In the genomic region with DNA sequence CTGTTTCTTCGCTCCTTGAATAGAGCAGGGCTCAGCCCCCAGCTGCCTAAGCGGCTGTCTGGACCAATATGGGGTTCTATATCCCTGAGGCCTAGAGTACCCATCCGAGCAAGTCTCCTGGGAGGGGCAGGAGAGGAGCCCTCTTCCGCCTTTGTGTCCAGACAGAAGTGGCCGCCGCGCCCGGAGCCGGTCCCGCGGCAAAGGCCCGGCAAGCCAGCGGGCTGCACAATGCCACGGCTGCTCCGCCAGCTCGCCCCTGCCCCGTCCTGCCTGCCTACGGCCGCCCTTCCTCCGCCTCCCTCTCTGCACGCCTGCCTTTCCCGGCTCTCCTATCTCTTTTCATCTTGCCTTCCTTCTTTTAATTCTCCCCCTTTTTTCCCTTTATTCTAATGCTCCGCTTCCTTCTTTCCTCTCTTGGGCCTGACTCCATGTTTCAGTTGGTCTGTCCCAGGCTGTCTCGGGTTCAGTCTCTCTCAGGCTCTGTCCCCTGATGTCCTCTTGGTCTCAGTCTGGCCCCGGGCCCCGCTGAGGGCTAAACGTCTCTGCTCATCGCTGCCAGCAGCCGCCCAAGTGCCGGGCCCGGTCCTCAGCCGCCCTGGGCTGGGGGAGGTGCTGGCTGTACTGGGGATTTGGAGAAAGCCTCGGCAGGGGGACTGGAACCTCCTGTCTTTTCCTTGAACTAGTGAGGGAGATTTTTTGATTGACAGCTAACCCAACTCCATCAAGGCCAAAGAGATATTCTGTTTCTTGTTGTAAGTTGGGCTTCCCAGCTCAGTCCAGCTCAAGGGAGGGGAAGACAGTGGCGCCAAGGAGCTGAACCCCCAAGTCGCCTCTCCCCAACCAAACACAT, we compare ENCODE assay signal across 1 cellular context.
TF ChIP-seq lines count a peak whose summit lies in the region.

No MANE protein-coding gene starts in this region.

TF ChIP-seq in GM23338, 12 proteins besides CTCF, POLR2A, EP300 and RAD21 (continued from another document):
- TF ChIP-seq ZNF462 (CRISPR knock-in tag; IDR thresholded peaks at IDR 0.05) = no peak
- TF ChIP-seq EZH2phosphoT487 (IDR thresholded peaks at IDR 0.05; ENCODE audit: unreplicated experiment) = peak; percentile 94
